In the genomic region with DNA sequence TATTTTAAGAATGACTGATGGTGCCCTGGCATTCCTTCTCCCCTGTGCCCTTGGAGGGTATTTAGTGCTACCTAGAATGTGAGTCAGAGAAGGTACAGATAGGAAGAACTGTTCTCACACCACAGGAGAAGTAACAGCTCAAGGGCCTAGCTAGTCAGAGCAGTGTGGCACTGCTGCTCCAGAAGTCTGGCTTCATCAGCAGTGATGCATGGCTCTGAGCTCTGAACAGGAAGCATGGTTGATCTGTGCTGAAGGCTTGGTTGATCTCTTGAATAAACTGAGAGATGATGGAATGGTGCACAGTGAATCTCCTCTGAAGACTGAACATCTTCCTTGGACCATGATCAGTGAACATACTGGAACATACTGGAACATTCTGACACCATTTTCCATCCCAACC, we compare ENCODE assay signal across 15 cellular contexts.
"Had no signal": no experiment of that assay in that cellular context is flagged by ENCODE, and none has a peak within 500 bp of the region (broad histone marks: within the 10 kb centered on the region; RNA-seq: fewer than 3 reads in every experiment).

No MANE protein-coding gene starts in this region.

- H3K4me1 ChIP-seq: ascending aorta, esophagus squamous epithelium, sigmoid colon had no signal

- H3K27ac Mint-ChIP-seq: activated CD4-positive, alpha-beta memory T cell treated with anti-CD3 and anti-CD28 coated beads for 36 hours; activated T-helper 1 cell treated with anti-CD3 and anti-CD28 coated beads, Interleukin-12 subunit alpha, Interleukin-12 subunit beta, Interleukin-2, Interleukin-4 antibody, amounts not matched to agents 30 ng/mL and 10 ng/mL and 1 ng/mL, durations not matched to agents 14 hours and 24 hours and 36 hours; nephron progenitor cell; stimulated activated naive CD8-positive, alpha-beta T cell treated with anti-CD3 and anti-CD28 coated beads, Interleukin-15, Interleukin-2, amounts not matched to agents 100 ng/mL and 50 ng/mL, for 24 hours had no signal

- H3K36me3 ChIP-seq: ascending aorta, esophagus squamous epithelium, left ventricle myocardium inferior, sigmoid colon had no signal

- H3K4me3 Mint-ChIP-seq: activated CD4-positive, alpha-beta memory T cell treated with anti-CD3 and anti-CD28 coated beads for 36 hours; activated T-helper 1 cell treated with anti-CD3 and anti-CD28 coated beads, Interleukin-12 subunit alpha, Interleukin-12 subunit beta, Interleukin-2, Interleukin-4 antibody, amounts not matched to agents 30 ng/mL and 10 ng/mL and 1 ng/mL, durations not matched to agents 14 hours and 24 hours and 36 hours; nephron progenitor cell; stimulated activated naive CD8-positive, alpha-beta T cell treated with anti-CD3 and anti-CD28 coated beads, Interleukin-15, Interleukin-2, amounts not matched to agents 100 ng/mL and 50 ng/mL, for 24 hours had no signal

- H3K27ac ChIP-seq: ascending aorta, esophagus squamous epithelium, left ventricle myocardium inferior, sigmoid colon had no signal

- H3K9me3 ChIP-seq: ascending aorta, esophagus squamous epithelium, left ventricle myocardium inferior, sigmoid colon had no signal

- H3K27me3 Mint-ChIP-seq: activated CD4-positive, alpha-beta memory T cell treated with anti-CD3 and anti-CD28 coated beads for 36 hours; stimulated activated naive CD8-positive, alpha-beta T cell treated with anti-CD3 and anti-CD28 coated beads, Interleukin-15, Interleukin-2, amounts not matched to agents 100 ng/mL and 50 ng/mL, for 24 hours had no signal

- H3K36me3 Mint-ChIP-seq: activated CD4-positive, alpha-beta memory T cell treated with anti-CD3 and anti-CD28 coated beads for 36 hours had no signal

- H3K4me3 ChIP-seq: ascending aorta, esophagus squamous epithelium, left ventricle myocardium inferior, sigmoid colon had no signal

- H3K9me3 Mint-ChIP-seq: activated T-helper 1 cell treated with anti-CD3 and anti-CD28 coated beads, Interleukin-12 subunit alpha, Interleukin-12 subunit beta, Interleukin-2, Interleukin-4 antibody, amounts not matched to agents 30 ng/mL and 10 ng/mL and 1 ng/mL, durations not matched to agents 14 hours and 24 hours and 36 hours; nephron progenitor cell; stimulated activated naive CD8-positive, alpha-beta T cell treated with anti-CD3 and anti-CD28 coated beads, Interleukin-15, Interleukin-2, amounts not matched to agents 100 ng/mL and 50 ng/mL, for 24 hours had no signal

- DNase-seq: activated CD4-positive, alpha-beta memory T cell treated with anti-CD3 and anti-CD28 coated beads for 36 hours; activated CD4-positive, CD25-positive, alpha-beta regulatory T cell treated with anti-CD3 and anti-CD28 coated beads, Interleukin-2, amount 50 U/mL, for 72 hours; activated CD8-positive, alpha-beta memory T cell treated with anti-CD3 and anti-CD28 coated beads, Interleukin-2, amount 50 U/mL, for 48 hours; activated naive CD4-positive, alpha-beta T cell; esophagus squamous epithelium; head of caudate nucleus; left ventricle myocardium inferior; mesenchymal stem cell; nephron progenitor cell; sigmoid colon; stimulated activated CD4-positive, alpha-beta T cell treated with anti-CD3 and anti-CD28 coated beads, Interleukin-2, amount 100 ng/mL, for 24 hours; T-helper 9 cell had no signal
